In genomic region chr6:15420959-15421438, GRCh38 we compare ENCODE assay signal across 9 cellular contexts.
DNase-seq lines count a peak whose midpoint lies in the region; ATAC-seq, FAIRE-seq and TF ChIP-seq lines count a peak whose summit lies in the region.
"Had no signal": no experiment of that assay in that cellular context is flagged by ENCODE, and none has a peak within 500 bp of the region (broad histone marks: within the 10 kb centered on the region; RNA-seq: fewer than 3 reads in every experiment).

No MANE protein-coding gene starts in this region.

- TF ChIP-seq CTCF in astrocyte (IDR thresholded peaks at IDR 0.05; ENCODE audit: insufficient read depth, low read depth, low read length): no peak
- no peak for TF ChIP-seq CTCF in mammary epithelial cell (conservative IDR thresholded peaks at IDR 0.05 in 1 of 2, IDR thresholded peaks at IDR 0.05 in 1 of 2; ENCODE audit: extremely low read depth in 1 of 2, insufficient read depth in 1 of 2, low read depth in 1 of 2, low read length in 2 of 2)
- TF ChIP-seq CTCF in transverse colon (IDR thresholded peaks at IDR 0.05): no peak

- TF ChIP-seq POLR2A in transverse colon (IDR thresholded peaks at IDR 0.05): no peak

- no peak for FAIRE-seq in astrocyte (lab: Jason Lieb, UNC)

- no peaks in the 10 kb centered on the region for H3K27me3 ChIP-seq in BLaER1
- H3K27me3 ChIP-seq in astrocyte (ENCODE audit: insufficient read depth, low read length): no peaks in the 10 kb centered on the region
- H3K27me3 ChIP-seq in mammary epithelial cell (ENCODE audit: insufficient read depth, low read length): no peaks in the 10 kb centered on the region
- H3K27me3 ChIP-seq in transverse colon: no peaks in the 10 kb centered on the region

- H3K4me3 ChIP-seq in BLaER1: no peak overlapping the region; the same call in 1 of the 2 replicates
- H3K4me3 ChIP-seq in astrocyte (ENCODE audit: insufficient read depth, low read depth, low read length): no peak overlapping the region
- H3K4me3 ChIP-seq in mammary epithelial cell (replicated peaks in 1 of 3; ENCODE audit: insufficient read depth in 1 of 3, low read depth in 2 of 3, low read length in 3 of 3): no peak overlapping the region
- no peak overlapping the region for H3K4me3 ChIP-seq in transverse colon

- intact Hi-C loops in left colon (cut with DNase I, micrococcal nuclease): no loop called here
- intact Hi-C loops in mammary epithelial cell (cut with micrococcal nuclease): no loop called here
- intact Hi-C loops in transverse colon (cut with DNase I; ENCODE audit: low total_unique reads): no loop called here

- BruUV-seq in mammary epithelial cell (replicated peaks; lab: Mats Ljungman, UMichigan): no TSS peak

- H3K27ac ChIP-seq in BLaER1 (peak overlapping the region; percentile 80), astrocyte (ENCODE audit: low read depth, low read length) (no peak overlapping the region), mammary epithelial cell (ENCODE audit: insufficient read depth, low read depth, low read length) (no peak overlapping the region), transverse colon (no peak overlapping the region)

- H4K20me1 ChIP-seq in BLaER1 (peaks cover 49% of the 10 kb centered on the region), astrocyte (ENCODE audit: insufficient read depth, low read length) (peaks cover 80% of the 10 kb centered on the region), mammary epithelial cell (ENCODE audit: insufficient read depth, low read length) (no peaks in the 10 kb centered on the region)

- peak overlapping the region; percentile 64 for H3K9ac ChIP-seq in BLaER1
- H3K9ac ChIP-seq in astrocyte (ENCODE audit: low read length): no peak overlapping the region
- H3K9ac ChIP-seq in mammary epithelial cell (ENCODE audit: insufficient read depth, low read length): no peak overlapping the region

- peaks cover 19% of the 10 kb centered on the region for H3K36me3 Mint-ChIP-seq in astrocyte (ENCODE audit: low read depth, unreplicated experiment)

- peaks cover 43% of the 10 kb centered on the region for H3K9me3 ChIP-seq in BLaER1
- H3K9me3 ChIP-seq in astrocyte (ENCODE audit: insufficient read depth, low read depth, low read length): peaks cover 7% of the 10 kb centered on the region
- peaks cover 4% of the 10 kb centered on the region for H3K9me3 ChIP-seq in mammary epithelial cell (replicated peaks; ENCODE audit: insufficient read depth, low read length)
- peaks cover 9 to 11% of the 10 kb centered on the region in 2 donors for H3K9me3 ChIP-seq in transverse colon

- peak overlapping the region; percentile 38 for H3K27ac Mint-ChIP-seq in astrocyte (ENCODE audit: unreplicated experiment)

- H3K4me1 ChIP-seq in BLaER1 (peaks cover 54% of the 10 kb centered on the region), astrocyte (ENCODE audit: insufficient read depth, low read length) (peaks cover 7% of the 10 kb centered on the region), mammary epithelial cell (ENCODE audit: insufficient read depth, low read length) (peaks cover 16% of the 10 kb centered on the region), transverse colon (peaks cover 0 to 13% (median 6%) of the 10 kb centered on the region in 4 donors)

- H3K27me3 Mint-ChIP-seq in astrocyte (ENCODE audit: low read depth, unreplicated experiment): no peaks in the 10 kb centered on the region

- dilution Hi-C loops in mammary epithelial cell (cut with HindIII; ENCODE audit: low sequenced_read_pairs): loop anchor here (5.0 kb wide), 1 partner anchor 86 kb away; no protein-coding TSS in a partner anchor

- H3K36me3 ChIP-seq in BLaER1 (peaks cover 72% of the 10 kb centered on the region), astrocyte (ENCODE audit: insufficient read depth, low read length) (no peaks in the 10 kb centered on the region), mammary epithelial cell (ENCODE audit: insufficient read depth, low read length) (no peaks in the 10 kb centered on the region), transverse colon (peaks cover 0 to 2% (median 0%) of the 10 kb centered on the region in 4 donors)

- H3K4me2 ChIP-seq in BLaER1 (peak overlapping the region; percentile 76), astrocyte (ENCODE audit: low read length) (no peak overlapping the region), mammary epithelial cell (ENCODE audit: insufficient read depth, low read depth, low read length) (no peak overlapping the region)

- H3K4me3 Mint-ChIP-seq in astrocyte (ENCODE audit: unreplicated experiment): no peak overlapping the region

- H3K79me2 ChIP-seq in astrocyte (ENCODE audit: insufficient read depth, low read length) (peaks cover 78% of the 10 kb centered on the region), mammary epithelial cell (ENCODE audit: insufficient read depth, low read length) (peaks cover 80% of the 10 kb centered on the region)

- peaks cover 2% of the 10 kb centered on the region for H3K9me3 Mint-ChIP-seq in astrocyte (ENCODE audit: unreplicated experiment)

- WGBS in mammary epithelial cell (ENCODE audit: low coverage, missing lambda C conversion rate): over 99% methylated on average over 9 of the region's 10 CpGs
- 69 to 82% methylated on average over 8 to 10 of the region's 10 CpGs for whole genome bisulfite sequencing in transverse colon (ENCODE audit: low coverage in 1 of 2), 2 donors

- in situ Hi-C loops in mammary epithelial cell (cut with MboI; ENCODE audit: low sequenced_read_pairs in 2 of 2) (no loop called here), transverse colon (cut with MboI; ENCODE audit: low pct_ligation_motif_present in 1 of 4, low pct_unique_long_range_greater_than_20kb in 1 of 4, low sequenced_read_pairs in 3 of 4) (no loop called here)

- CTCF ChIA-PET in mammary epithelial cell (lab: Charles Lee; ENCODE audit: low non-redundant PET): no interaction called here

- TF ChIP-seq EP300 in transverse colon (IDR thresholded peaks at IDR 0.05; ENCODE audit: low read depth): no peak

- DNase-seq in astrocyte (ENCODE audit: low read depth): no peak
- DNase-seq in left colon: no peak
- DNase-seq in mammary epithelial cell: no peak
- no peak for DNase-seq in stimulated activated CD4-positive, alpha-beta T cell treated with anti-CD3 and anti-CD28 coated beads, Interleukin-12 subunit alpha, Interleukin-12 subunit beta, amount 100 ng/mL, for 4 hours
- DNase-seq in transverse colon: no peak
- DNase-seq: DMS53 had no signal

- peaks cover 27% of the 10 kb centered on the region for H3K4me1 Mint-ChIP-seq in astrocyte (ENCODE audit: low read depth, unreplicated experiment)

- no peak overlapping the region for H2AFZ ChIP-seq in astrocyte (ENCODE audit: low read depth, low read length)
- no peak overlapping the region for H2AFZ ChIP-seq in mammary epithelial cell (ENCODE audit: low read depth, low read length)

- peak; percentile 74 for ATAC-seq in GM19351 (IDR thresholded peaks at IDR 0.05; ENCODE audit: unreplicated experiment)
- peak; percentile 89 for ATAC-seq in HG03354 (IDR thresholded peaks at IDR 0.05; ENCODE audit: poor library complexity, severe bottlenecking, unreplicated experiment)
- no peak for ATAC-seq in left colon
